In the genomic region with DNA sequence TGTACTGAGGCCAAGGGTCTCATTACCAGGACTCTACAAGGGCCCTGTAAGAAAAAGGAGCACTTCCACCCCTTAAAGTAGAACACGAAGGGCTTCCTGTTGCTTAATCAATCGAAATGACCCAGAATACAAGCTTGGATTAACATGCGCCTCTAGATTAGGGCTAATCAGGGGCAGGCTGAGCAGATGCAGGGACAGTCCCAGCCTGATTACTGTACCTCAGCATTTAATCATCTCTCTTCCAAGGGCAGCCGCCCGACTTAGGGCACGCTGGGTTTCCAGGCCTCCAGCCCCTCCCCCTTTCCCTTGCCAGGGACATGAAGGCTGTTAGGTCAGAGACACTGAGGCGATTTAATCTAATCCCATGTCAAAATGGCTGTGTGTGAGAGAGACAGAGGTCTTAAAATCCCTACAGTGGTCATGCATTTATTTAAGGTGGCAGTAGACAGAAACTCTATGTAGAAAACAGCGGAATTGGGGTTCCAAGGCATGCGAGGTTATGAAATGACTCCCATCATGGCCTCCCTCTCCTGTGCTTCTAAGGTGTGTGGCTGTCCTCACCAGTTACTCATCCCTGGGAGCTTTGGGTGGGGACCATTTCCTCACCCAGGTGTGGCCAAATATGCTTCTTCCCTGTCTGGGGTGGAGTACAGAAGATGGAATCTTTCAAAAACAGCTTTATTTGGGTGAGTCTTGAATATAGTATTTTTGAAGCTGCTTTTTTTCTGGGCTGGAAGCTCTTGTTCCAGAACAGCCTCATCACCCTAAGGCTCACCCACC, we compare ENCODE assay signal across 19 cellular contexts.
"Had no signal": no experiment of that assay in that cellular context is flagged by ENCODE, and none has a peak within 500 bp of the region (broad histone marks: within the 10 kb centered on the region; RNA-seq: fewer than 3 reads in every experiment).

No MANE protein-coding gene starts in this region.

- H3K27ac ChIP-seq: dorsolateral prefrontal cortex, tibial artery, vagina had no signal

- H3K27me3 ChIP-seq: dorsolateral prefrontal cortex, tibial artery, vagina had no signal

- H3K9me3 Mint-ChIP-seq: activated CD4-positive, alpha-beta T cell treated with anti-CD3 and anti-CD28 coated beads, Interleukin-2, amount 10 ng/mL, durations not matched to agents 24 days and 14 days; activated naive CD8-positive, alpha-beta T cell treated with anti-CD3 and anti-CD28 coated beads for 36 hours; activated T-helper 1 cell treated with anti-CD3 and anti-CD28 coated beads, Interleukin-12 subunit alpha, Interleukin-12 subunit beta, Interleukin-2, Interleukin-4 antibody, amounts not matched to agents 30 ng/mL and 10 ng/mL and 1 ng/mL, durations not matched to agents 14 hours and 24 hours and 36 hours; natural killer cell treated with Interleukin-12 subunit alpha and Interleukin-12 subunit beta and Interleukin-15 and Interleukin-18, amount 100 ng/mL, for 72 hours; stimulated activated memory B cell treated with anti-CD40 and anti-IgM and Interleukin-4, amounts not matched to agents 10 μg/mL and 1 μg/mL and 100 μg/mL, for 72 hours; T-cell had no signal

- H3K4me3 Mint-ChIP-seq: activated CD4-positive, alpha-beta T cell treated with anti-CD3 and anti-CD28 coated beads, Interleukin-2, amount 10 ng/mL, durations not matched to agents 24 days and 14 days; activated CD8-positive, alpha-beta T cell treated with anti-CD3 and anti-CD28 coated beads, Interleukin-2, amount 10 ng/mL, durations not matched to agents 7 days and 5 days; activated naive CD8-positive, alpha-beta T cell treated with anti-CD3 and anti-CD28 coated beads for 36 hours; activated T-helper 1 cell treated with anti-CD3 and anti-CD28 coated beads, Interleukin-12 subunit alpha, Interleukin-12 subunit beta, Interleukin-2, Interleukin-4 antibody, amounts not matched to agents 30 ng/mL and 10 ng/mL and 1 ng/mL, durations not matched to agents 14 hours and 24 hours and 36 hours; natural killer cell treated with Interleukin-12 subunit alpha and Interleukin-12 subunit beta and Interleukin-15 and Interleukin-18, amount 100 ng/mL, for 72 hours; stimulated activated memory B cell treated with anti-CD40 and anti-IgM and Interleukin-4, amounts not matched to agents 10 μg/mL and 1 μg/mL and 100 μg/mL, for 72 hours; T-cell had no signal

- H3K27me3 Mint-ChIP-seq: activated CD4-positive, alpha-beta T cell treated with anti-CD3 and anti-CD28 coated beads, Interleukin-2, amount 10 ng/mL, durations not matched to agents 24 days and 14 days; activated naive CD8-positive, alpha-beta T cell treated with anti-CD3 and anti-CD28 coated beads for 36 hours; natural killer cell treated with Interleukin-12 subunit alpha and Interleukin-12 subunit beta and Interleukin-15 and Interleukin-18, amount 100 ng/mL, for 72 hours; stimulated activated memory B cell treated with anti-CD40 and anti-IgM and Interleukin-4, amounts not matched to agents 10 μg/mL and 1 μg/mL and 100 μg/mL, for 72 hours; T-cell had no signal

- H3K36me3 Mint-ChIP-seq: activated naive CD8-positive, alpha-beta T cell treated with anti-CD3 and anti-CD28 coated beads for 36 hours had no signal

- H3K27ac Mint-ChIP-seq: activated CD4-positive, alpha-beta T cell treated with anti-CD3 and anti-CD28 coated beads, Interleukin-2, amount 10 ng/mL, durations not matched to agents 24 days and 14 days; activated CD8-positive, alpha-beta T cell treated with anti-CD3 and anti-CD28 coated beads, Interleukin-2, amount 10 ng/mL, durations not matched to agents 7 days and 5 days; activated naive CD8-positive, alpha-beta T cell treated with anti-CD3 and anti-CD28 coated beads for 36 hours; activated T-helper 1 cell treated with anti-CD3 and anti-CD28 coated beads, Interleukin-12 subunit alpha, Interleukin-12 subunit beta, Interleukin-2, Interleukin-4 antibody, amounts not matched to agents 30 ng/mL and 10 ng/mL and 1 ng/mL, durations not matched to agents 14 hours and 24 hours and 36 hours; natural killer cell treated with Interleukin-12 subunit alpha and Interleukin-12 subunit beta and Interleukin-15 and Interleukin-18, amount 100 ng/mL, for 72 hours; stimulated activated memory B cell treated with anti-CD40 and anti-IgM and Interleukin-4, amounts not matched to agents 10 μg/mL and 1 μg/mL and 100 μg/mL, for 72 hours; T-cell had no signal

- ATAC-seq: activated CD8-positive, alpha-beta T cell treated with anti-CD3 and anti-CD28 coated beads, Interleukin-2, amount 10 ng/mL, durations not matched to agents 7 days and 5 days; left ventricle myocardium superior; natural killer cell treated with Interleukin-12 subunit alpha and Interleukin-12 subunit beta and Interleukin-15 and Interleukin-18, amount 100 ng/mL, for 72 hours; stimulated activated memory B cell treated with anti-CD40 and anti-IgM and Interleukin-4, amounts not matched to agents 10 μg/mL and 1 μg/mL and 100 μg/mL, for 72 hours; T-cell had no signal

- DNase-seq: activated CD4-positive, alpha-beta T cell treated with anti-CD3 and anti-CD28 coated beads, Interleukin-2, amount 10 ng/mL, durations not matched to agents 24 days and 14 days; activated CD4-positive, CD25-positive, alpha-beta regulatory T cell; activated CD8-positive, alpha-beta memory T cell treated with anti-CD3 and anti-CD28 coated beads, Interleukin-2, amount 50 U/mL, for 48 hours; activated CD8-positive, alpha-beta T cell treated with anti-CD3 and anti-CD28 coated beads, Interleukin-2, amount 10 ng/mL, durations not matched to agents 7 days and 5 days; activated naive CD8-positive, alpha-beta T cell treated with anti-CD3 and anti-CD28 coated beads for 36 hours; anterior cingulate cortex; foreskin fibroblast; glutamatergic neuron; hypothalamus; left ventricle myocardium superior; mesendoderm; stimulated activated CD4-positive, alpha-beta T cell treated with anti-CD3 and anti-CD28 coated beads, Interleukin-2, amount 100 ng/mL, for 24 hours; T-cell; tibial artery had no signal

- H3K4me1 Mint-ChIP-seq: activated CD4-positive, alpha-beta T cell treated with anti-CD3 and anti-CD28 coated beads, Interleukin-2, amount 10 ng/mL, durations not matched to agents 24 days and 14 days; T-cell had no signal

- H3K4me3 ChIP-seq: dorsolateral prefrontal cortex, tibial artery, vagina had no signal

- H3K4me1 ChIP-seq: tibial artery, vagina had no signal

- H3K9me3 ChIP-seq: tibial artery, vagina had no signal
